ENCODE assay signal across 16 cellular contexts in the genomic region with DNA sequence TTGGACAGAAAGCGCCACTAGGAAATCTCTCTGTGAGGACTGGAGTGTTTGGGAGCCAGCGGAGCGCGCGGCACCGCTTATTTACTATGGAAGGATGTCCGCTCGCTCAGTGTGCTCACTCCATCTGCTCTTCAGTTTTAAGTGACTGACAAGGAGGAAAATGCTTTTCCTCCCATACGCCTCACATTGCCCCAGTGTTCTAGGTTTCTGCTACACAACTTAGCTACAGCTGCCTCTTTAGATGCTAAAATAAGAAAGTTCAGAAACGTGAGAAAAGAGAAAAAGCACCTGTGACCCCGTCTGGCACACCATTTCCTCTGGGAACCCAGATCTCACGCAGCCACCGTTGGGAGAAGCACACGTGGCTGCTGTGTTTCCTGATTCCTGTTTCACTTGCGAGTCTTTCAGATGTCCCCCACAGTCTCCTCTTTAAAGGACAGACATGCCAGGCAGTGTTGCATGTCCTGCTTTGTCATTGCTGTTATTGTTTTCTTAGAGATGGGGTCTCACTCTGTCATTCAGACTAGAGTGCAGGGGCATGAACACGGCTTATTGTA. TPM values are rescaled to one million over a fixed set of nuclear protein-coding genes. Genes with fewer than 3 reads are reported as not detected.
DNase-seq lines count a peak whose midpoint lies in the region; ATAC-seq, FAIRE-seq and TF ChIP-seq lines count a peak whose summit lies in the region.
"Had no signal": no experiment of that assay in that cellular context is flagged by ENCODE, and none has a peak within 500 bp of the region (broad histone marks: within the 10 kb centered on the region; RNA-seq: fewer than 3 reads in every experiment).

No MANE protein-coding gene starts in this region.

- no peaks in the 10 kb centered on the region for H3K36me3 Mint-ChIP-seq in activated CD4-positive, alpha-beta memory T cell treated with anti-CD3 and anti-CD28 coated beads for 36 hours

- H3K27me3 Mint-ChIP-seq in activated CD4-positive, alpha-beta memory T cell treated with anti-CD3 and anti-CD28 coated beads for 36 hours = no peaks in the 10 kb centered on the region
- H3K27me3 Mint-ChIP-seq: stimulated activated memory B cell treated with anti-CD40 and anti-IgM and Interleukin-4, amounts not matched to agents 10 μg/mL and 1 μg/mL and 100 μg/mL, for 72 hours had no signal

- H3K27me3 ChIP-seq in MM.1S (replicated peaks; ENCODE audit: insufficient read depth, low read length) (no peaks in the 10 kb centered on the region), esophagus muscularis mucosa (no peaks in the 10 kb centered on the region), skeletal muscle tissue (ENCODE audit: control insufficient read depth in 3 of 3, insufficient read depth in 3 of 3, low read length in 3 of 3) (no peaks in the 10 kb centered on the region)

- no peaks in the 10 kb centered on the region for H3K4me1 Mint-ChIP-seq in activated CD4-positive, alpha-beta memory T cell treated with anti-CD3 and anti-CD28 coated beads for 36 hours (ENCODE audit: low read depth)

- H3K36me3 ChIP-seq in MM.1S (replicated peaks; ENCODE audit: insufficient read depth, low read length) = no peaks in the 10 kb centered on the region
- peaks cover 5 to 64% (median 38%) of the 10 kb centered on the region in 4 donors for H3K36me3 ChIP-seq in esophagus muscularis mucosa
- peaks cover 11 to 30% (median 20%) of the 10 kb centered on the region in 3 donors for H3K36me3 ChIP-seq in skeletal muscle tissue (ENCODE audit: control insufficient read depth in 3 of 3, insufficient read depth in 3 of 3, low read length in 3 of 3)

- no peaks in the 10 kb centered on the region for H4K20me1 ChIP-seq in MM.1S (ENCODE audit: insufficient read depth, low read length)

- no peak overlapping the region for H3K4me3 Mint-ChIP-seq in activated CD4-positive, alpha-beta memory T cell treated with anti-CD3 and anti-CD28 coated beads for 36 hours
- H3K4me3 Mint-ChIP-seq: activated T-cell treated with anti-CD3 and anti-CD28 coated beads, Interleukin-2, amount 50 U/mL, for 72 hours; stimulated activated memory B cell treated with anti-CD40 and anti-IgM and Interleukin-4, amounts not matched to agents 10 μg/mL and 1 μg/mL and 100 μg/mL, for 72 hours had no signal

- WGBS in esophagus muscularis mucosa = 73% methylated on average over 16 of the region's 16 CpGs

- no peak overlapping the region for H3K4me3 ChIP-seq in MM.1S (ENCODE audit: low read length)
- no peak overlapping the region for H3K4me3 ChIP-seq in esophagus muscularis mucosa
- H3K4me3 ChIP-seq in skeletal muscle tissue (ENCODE audit: low read length in 3 of 3) = peak overlapping the region in 1 of 3 donors; percentile 10

- intact Hi-C loops in esophagus muscularis mucosa (cut with DNase I) = loop anchor here (5.0 kb wide), 3 partner anchors 46 to 226 kb away; partner anchors contain the start of gene NEK4
- intact Hi-C loops in activated CD4-positive, alpha-beta memory T cell treated with anti-CD3 and anti-CD28 coated beads for 36 hours (cut with micrococcal nuclease) = no loop called here

- peak; percentile 80 for FAIRE-seq in GM12891 (lab: Jason Lieb, UNC)

- no peak overlapping the region for H3K27ac Mint-ChIP-seq in activated CD4-positive, alpha-beta memory T cell treated with anti-CD3 and anti-CD28 coated beads for 36 hours
- H3K27ac Mint-ChIP-seq: activated T-cell treated with anti-CD3 and anti-CD28 coated beads, Interleukin-2, amount 50 U/mL, for 72 hours; stimulated activated memory B cell treated with anti-CD40 and anti-IgM and Interleukin-4, amounts not matched to agents 10 μg/mL and 1 μg/mL and 100 μg/mL, for 72 hours had no signal

- H3K27ac ChIP-seq in MM.1S (ENCODE audit: low read length) = peak overlapping the region; percentile 22; the same call in 1 of the 2 replicates
- H3K27ac ChIP-seq in esophagus muscularis mucosa (replicated peaks in 1 of 4) = peak overlapping the region; percentile 78 to 83 (median 80)
- H3K27ac ChIP-seq in skeletal muscle tissue (ENCODE audit: low read depth, low read length) = peak overlapping the region; percentile 97

- no peaks in the 10 kb centered on the region for H3K9me3 Mint-ChIP-seq in activated CD4-positive, alpha-beta memory T cell treated with anti-CD3 and anti-CD28 coated beads for 36 hours
- H3K9me3 Mint-ChIP-seq: activated T-cell treated with anti-CD3 and anti-CD28 coated beads, Interleukin-2, amount 50 U/mL, for 72 hours; stimulated activated memory B cell treated with anti-CD40 and anti-IgM and Interleukin-4, amounts not matched to agents 10 μg/mL and 1 μg/mL and 100 μg/mL, for 72 hours had no signal

- H3K9ac ChIP-seq in MM.1S (ENCODE audit: low read length) (no peak overlapping the region), skeletal muscle tissue (ENCODE audit: low read depth in 1 of 3, low read length in 3 of 3) (peak overlapping the region in 2 of 3 donors; percentile 7 to 34)

- no peaks in the 10 kb centered on the region for H3K9me3 ChIP-seq in MM.1S (replicated peaks; ENCODE audit: insufficient read depth, low read length)
- H3K9me3 ChIP-seq in esophagus muscularis mucosa = no peaks in the 10 kb centered on the region
- no peaks in the 10 kb centered on the region for H3K9me3 ChIP-seq in skeletal muscle tissue (ENCODE audit: control insufficient read depth in 3 of 3, low read length in 3 of 3)

- POLR2A ChIA-PET in activated CD4-positive, alpha-beta memory T cell treated with anti-CD3 and anti-CD28 coated beads for 36 hours (lab: Charles Lee) = no interaction called here

- H3K4me1 ChIP-seq in MM.1S (ENCODE audit: low read length) (peaks cover 11% of the 10 kb centered on the region), esophagus muscularis mucosa (peaks cover 44 to 80% (median 73%) of the 10 kb centered on the region in 4 donors), skeletal muscle tissue (ENCODE audit: control insufficient read depth in 3 of 3, insufficient read depth in 3 of 3, low read length in 3 of 3) (peaks cover 66 to 91% (median 87%) of the 10 kb centered on the region in 3 donors)

- TF ChIP-seq POLR2A in GM12891 (IDR thresholded peaks at IDR 0.05; ENCODE audit: low read depth, low read length) (no peak), esophagus muscularis mucosa (IDR thresholded peaks at IDR 0.05; ENCODE audit: low read depth) (no peak)

- 0 out of 2 replicates have a peak, but pooled peaks cover 5% of the 10 kb centered on the region for H3F3A ChIP-seq in MM.1S (ENCODE audit: insufficient read depth, low read length)

- no peak overlapping the region for H2AFZ ChIP-seq in MM.1S (ENCODE audit: low read length)

- no peak for TF ChIP-seq CTCF in MM.1S (IDR thresholded peaks at IDR 0.05; ENCODE audit: low read length)
- TF ChIP-seq CTCF in esophagus muscularis mucosa (IDR thresholded peaks at IDR 0.05) = no peak

- peak overlapping the region; percentile 41; the same call in 1 of the 2 replicates for H3K4me2 ChIP-seq in MM.1S (ENCODE audit: low read depth, low read length)

- DNase-seq in GM12891 (ENCODE audit: insufficient read length, low spot score) (no peak), MM.1S (peak; percentile 25), esophagus muscularis mucosa (ENCODE audit: extremely low spot score) (no peak), activated gamma-delta T cell treated with Interleukin-2 at 50 U/mL for 16 hours (no peak)
- DNase-seq in activated CD4-positive, alpha-beta memory T cell treated with anti-CD3 and anti-CD28 coated beads for 36 hours = no peak
- DNase-seq: foreskin melanocyte, GF-D8, NCI-H1048, T-helper 2 cell had no signal

- no peak for ATAC-seq in HG03039 (IDR thresholded peaks at IDR 0.05; ENCODE audit: unreplicated experiment)
- ATAC-seq: activated T-cell treated with anti-CD3 and anti-CD28 coated beads, Interleukin-2, amount 50 U/mL, for 72 hours; stimulated activated memory B cell treated with anti-CD40 and anti-IgM and Interleukin-4, amounts not matched to agents 10 μg/mL and 1 μg/mL and 100 μg/mL, for 72 hours had no signal

- CTCF ChIA-PET in activated CD4-positive, alpha-beta memory T cell treated with anti-CD3 and anti-CD28 coated beads for 36 hours (lab: Charles Lee) = interaction anchor here (1.1 to 3.5 kb wide), 7 partner anchors 67 to 287 kb away, joined by 3 to 11 read pairs (median 6); no protein-coding TSS in a partner anchor

- H3K9me2 ChIP-seq in MM.1S (replicated peaks; ENCODE audit: insufficient read depth, low read length) = no peaks in the 10 kb centered on the region

- no peak for TF ChIP-seq EP300 in esophagus muscularis mucosa (IDR thresholded peaks at IDR 0.05)

- no peaks in the 10 kb centered on the region for H3K79me2 ChIP-seq in MM.1S (ENCODE audit: low read length)

TF ChIP-seq in GM12891, 5 proteins besides CTCF, POLR2A, EP300 and RAD21:
- TF ChIP-seq POU2F2 (IDR thresholded peaks at IDR 0.05; ENCODE audit: low read depth, low read length) (no peak), PAX5 (IDR thresholded peaks at IDR 0.05; ENCODE audit: insufficient read depth, low read length, severe bottlenecking) (no peak), SPI1 (IDR thresholded peaks at IDR 0.05; ENCODE audit: low read depth, low read length) (no peak), POLR2AphosphoS5 (IDR thresholded peaks at IDR 0.05; ENCODE audit: low read depth, low read length) (no peak), TAF1 (IDR thresholded peaks at IDR 0.05; ENCODE audit: low read depth, low read length) (no peak)

RNA-seq across cellular contexts. Expression of gene MUSTN1, which starts 11.7 kb away (rescaled TPM):
- 1.4 TPM for polyA plus RNA-seq in GM12891 (2012; ENCODE audit: low read depth, missing spikeins)
- total RNA-seq in esophagus muscularis mucosa (10 to 100 TPM in 3 of 4 donors, 1 to 10 TPM in 1; 6.6 to 17.7 (median 12.5) TPM), skeletal muscle tissue (35.5 TPM)
- total RNA-seq in activated CD4-positive, alpha-beta memory T cell treated with anti-CD3 and anti-CD28 coated beads for 36 hours = 1 to 10 TPM in 1 of 2 experiments, not detected in 1; 1.1 TPM
- total RNA-seq: HT1080, renal cortical epithelial cell had no signal

RNA-seq across cellular contexts. Expression of gene ITIH4, which starts 16.0 kb away (rescaled TPM):
- polyA plus RNA-seq in GM12891 (2012; ENCODE audit: low read depth, missing spikeins) = 1.6 TPM
- total RNA-seq in esophagus muscularis mucosa (1 to 10 TPM; 2.0 to 4.6 (median 2.8) TPM), skeletal muscle tissue (4.2 TPM)
- total RNA-seq in activated CD4-positive, alpha-beta memory T cell treated with anti-CD3 and anti-CD28 coated beads for 36 hours = 1 to 10 TPM; 4.3 to 6.3 TPM
- total RNA-seq: HT1080 had no signal

RNA-seq across cellular contexts. Expression of gene STIMATE, which starts 50.8 kb away (rescaled TPM):
- polyA plus RNA-seq in GM12891 (2012; ENCODE audit: low read depth, missing spikeins) = 5.5 TPM
- total RNA-seq in esophagus muscularis mucosa = 10 to 100 TPM; 10.4 to 23.6 (median 14.7) TPM
- total RNA-seq in skeletal muscle tissue = 8.9 TPM
- total RNA-seq in activated CD4-positive, alpha-beta memory T cell treated with anti-CD3 and anti-CD28 coated beads for 36 hours = 10 to 100 TPM; 13.0 to 18.3 TPM

RNA-seq across cellular contexts. Expression of gene ITIH3, which starts 51.9 kb away (rescaled TPM):
- polyA plus RNA-seq in GM12891 (2012; ENCODE audit: low read depth, missing spikeins) = 0.44 TPM
- total RNA-seq in esophagus muscularis mucosa = 1 to 10 TPM in 2 of 4 donors, under 1 TPM in 2; 0.83 to 3.2 (median 1.5) TPM
- 2.1 TPM for total RNA-seq in skeletal muscle tissue
- total RNA-seq in activated CD4-positive, alpha-beta memory T cell treated with anti-CD3 and anti-CD28 coated beads for 36 hours = not detected
- total RNA-seq: activated T-cell treated with anti-CD3 and anti-CD28 coated beads, Interleukin-2, amount 50 U/mL, for 72 hours; myocyte; renal cortical epithelial cell had no signal

Comparison
In these comparisons a context has a peak if more than half of its experiments do, and no peak if none do; other contexts are left out.
1. H3K27ac ChIP-seq: peak in every context shown above with its lines; median percentile 97 in skeletal muscle tissue; 80 in esophagus muscularis mucosa; 22 in MM.1S.